In genomic region chrX:2701600-2701999, GRCh38 we compare ENCODE assay signal across 11 cellular contexts. TPM values are rescaled to one million over a fixed set of nuclear protein-coding genes. Genes with fewer than 3 reads are reported as not detected.
DNase-seq lines count a peak whose midpoint lies in the region; ATAC-seq and TF ChIP-seq lines count a peak whose summit lies in the region.
"Had no signal": no experiment of that assay in that cellular context is flagged by ENCODE, and none has a peak within 500 bp of the region (broad histone marks: within the 10 kb centered on the region; RNA-seq: fewer than 3 reads in every experiment).

No MANE protein-coding gene starts in this region.

- H3K4me3 ChIP-seq in CD8-positive, alpha-beta T cell (ENCODE audit: low read depth, low read length): no peak overlapping the region
- H3K4me3 ChIP-seq: body of pancreas had no signal

- POLR2A ChIA-PET in CD8-positive, alpha-beta T cell (lab: Charles Lee): no interaction called here

- DNase-seq in CD8-positive, alpha-beta T cell: no peak
- DNase-seq in RPMI8226 (peak; percentile 97), immature natural killer cell (no peak), LoVo (ENCODE audit: low spot score) (no peak), putamen (ENCODE audit: low spot score) (no peak)
- DNase-seq: Calu3 had no signal

- peaks cover 2% of the 10 kb centered on the region for H3K27me3 Mint-ChIP-seq in CD8-positive, alpha-beta T cell (ENCODE audit: low read depth)
- H3K27me3 Mint-ChIP-seq in immature natural killer cell (ENCODE audit: low read depth in 3 of 3): peaks cover 2 to 5% (median 5%) of the 10 kb centered on the region in 3 donors

- intact Hi-C loops in CD8-positive, alpha-beta T cell (cut with DNase I, micrococcal nuclease): no loop called here

- peaks cover 75% of the 10 kb centered on the region for H3K4me1 ChIP-seq in CD8-positive, alpha-beta T cell (ENCODE audit: insufficient read depth, low read length)

- no peak for ATAC-seq in CD8-positive, alpha-beta T cell
- ATAC-seq in GM21576 (IDR thresholded peaks at IDR 0.05; ENCODE audit: unreplicated experiment) (peak; percentile 32), HG03095 (IDR thresholded peaks at IDR 0.05; ENCODE audit: unreplicated experiment) (no peak), GM18861 (IDR thresholded peaks at IDR 0.05; ENCODE audit: unreplicated experiment) (no peak)
- ATAC-seq: body of pancreas had no signal

- peak overlapping the region; percentile 60 for H3K27ac Mint-ChIP-seq in CD8-positive, alpha-beta T cell
- peak overlapping the region; percentile 46 to 83 (median 72) for H3K27ac Mint-ChIP-seq in immature natural killer cell

- peaks cover 4% of the 10 kb centered on the region for H3K36me3 ChIP-seq in CD8-positive, alpha-beta T cell (ENCODE audit: insufficient read depth, low read length)

- no peak overlapping the region for H3K27ac ChIP-seq in CD8-positive, alpha-beta T cell (ENCODE audit: low read depth, low read length)
- H3K27ac ChIP-seq: body of pancreas had no signal

- H3K27me3 ChIP-seq in CD8-positive, alpha-beta T cell (ENCODE audit: insufficient read depth, low read length): no peaks in the 10 kb centered on the region
- H3K27me3 ChIP-seq: body of pancreas had no signal

- TF ChIP-seq CTCF in CD8-positive, alpha-beta T cell (IDR thresholded peaks at IDR 0.05): no peak

- peaks cover 17% of the 10 kb centered on the region for H3K36me3 Mint-ChIP-seq in CD8-positive, alpha-beta T cell
- peaks cover 0 to 12% (median 7%) of the 10 kb centered on the region in 3 donors for H3K36me3 Mint-ChIP-seq in immature natural killer cell

- CTCF ChIA-PET in CD8-positive, alpha-beta T cell (lab: Charles Lee): no interaction called here

- H3K9me3 ChIP-seq in CD8-positive, alpha-beta T cell (ENCODE audit: low read length): no peaks in the 10 kb centered on the region
- H3K9me3 ChIP-seq: body of pancreas had no signal

- peak overlapping the region; percentile 53 for H3K4me3 Mint-ChIP-seq in CD8-positive, alpha-beta T cell
- H3K4me3 Mint-ChIP-seq in immature natural killer cell: peak overlapping the region in 2 of 5 donors; percentile 35 to 52

- peaks cover under 1% of the 10 kb centered on the region for H3K9me3 Mint-ChIP-seq in CD8-positive, alpha-beta T cell
- H3K9me3 Mint-ChIP-seq in immature natural killer cell: peaks cover 0 to 3% (median 0%) of the 10 kb centered on the region in 6 donors

- H3K4me1 Mint-ChIP-seq in CD8-positive, alpha-beta T cell (ENCODE audit: low read depth): peaks cover 92% of the 10 kb centered on the region
- H3K4me1 Mint-ChIP-seq in immature natural killer cell: peaks cover 88 to 91% of the 10 kb centered on the region in 2 donors

RNA-seq across cellular contexts. Expression of gene CD99, which starts 10.5 kb away (rescaled TPM):
- 100 to 1,000 TPM; 114 to 120 TPM for total RNA-seq in CD8-positive, alpha-beta T cell
- polyA plus RNA-seq in immature natural killer cell: 100 to 1,000 TPM; 479 to 672 (median 543) TPM

RNA-seq across cellular contexts. Expression of gene XG, which starts 50.2 kb away (rescaled TPM):
- not detected for total RNA-seq in CD8-positive, alpha-beta T cell
- not detected for polyA plus RNA-seq in immature natural killer cell
- total RNA-seq: Calu3, frontal cortex had no signal
